8 cellular contexts compared by ENCODE assay signal in the genomic region with DNA sequence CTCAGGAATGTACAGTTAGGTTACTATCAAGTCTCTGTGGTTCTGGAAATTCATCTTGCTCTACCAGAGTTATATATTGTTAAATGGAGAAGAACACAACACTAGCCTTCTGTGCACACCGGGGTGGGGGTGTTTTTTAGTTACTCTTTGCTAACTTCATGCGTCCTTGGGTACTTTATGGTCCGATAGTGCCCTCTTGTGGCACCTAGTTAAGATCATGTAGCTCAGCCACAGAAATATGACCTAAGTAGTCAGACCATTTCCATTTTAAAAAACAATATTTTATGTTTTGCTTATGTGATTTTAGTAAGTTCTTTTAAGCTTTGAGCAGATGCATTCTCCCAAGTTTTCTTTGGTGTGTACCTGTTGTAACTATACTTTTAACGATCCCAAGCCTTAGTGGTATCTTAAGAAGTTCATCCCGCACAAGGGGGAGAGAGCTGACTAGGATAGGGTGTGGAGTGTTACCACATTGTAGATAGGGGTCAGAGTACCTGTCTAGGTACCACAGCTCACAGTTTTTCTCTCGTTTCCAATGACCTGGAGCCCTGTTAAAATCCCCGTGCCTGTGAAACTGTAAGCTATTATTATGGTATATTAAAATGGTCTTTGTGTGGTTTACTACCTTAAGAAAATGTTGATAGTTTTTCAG. TPM values are rescaled to one million over a fixed set of nuclear protein-coding genes. Genes with fewer than 3 reads are reported as not detected.
A peak's percentile ranks its signal among the peaks of the same experiment; 100 is the strongest.
DNase-seq lines count a peak whose midpoint lies in the region; ATAC-seq and TF ChIP-seq lines count a peak whose summit lies in the region.

No MANE protein-coding gene starts in this region.

- no peaks in the 10 kb centered on the region for H3K27me3 ChIP-seq in adrenal gland

- ATAC-seq in left cardiac atrium (peak; percentile 78 to 88), GM21390 (IDR thresholded peaks at IDR 0.05; ENCODE audit: unreplicated experiment) (no peak), GM19328 (IDR thresholded peaks at IDR 0.05; ENCODE audit: unreplicated experiment) (no peak)

- peak; percentile 91 for DNase-seq in GM12865 (ENCODE audit: low read depth)
- peak; percentile 42 to 85 (median 74) for DNase-seq in NCI-H1417 (lab: John Stamatoyannopoulos, UW)
- peak; percentile 70 for DNase-seq in SKM-1 treated with dmso at 0.1 percent for 144 hours (lab: John Stamatoyannopoulos, UW; ENCODE audit: unreplicated experiment)
- DNase-seq in adrenal gland, result peak; percentile 67 to 91 (median 74)
- DNase-seq in left cardiac atrium, result peak; percentile 63
- DNase-seq in retinal pigment epithelial cell (ENCODE audit: low read depth), result peak; percentile 51

- intact Hi-C loops in adrenal gland (cut with DNase I), result loop anchor here (10.0 kb wide), 3 partner anchors 61 to 191 kb away; a partner anchor contains a TSS
- intact Hi-C loops in left cardiac atrium (cut with DNase I), result loop anchor here (2.0 to 10.0 kb wide), 4 partner anchors 61 to 135 kb away; a partner anchor contains a TSS

- TF ChIP-seq CTCF in GM12865 (IDR thresholded peaks at IDR 0.05; ENCODE audit: insufficient read depth, low read depth, low read length, missing control alignments), result peak; percentile 66
- TF ChIP-seq CTCF in adrenal gland (IDR thresholded peaks at IDR 0.05), result peak; percentile 57 to 82 (median 78)
- TF ChIP-seq CTCF in retinal pigment epithelial cell (conservative IDR thresholded peaks at IDR 0.05; ENCODE audit: low read depth, low read length), result peak; percentile 73

- H3K4me3 ChIP-seq in GM12865 (ENCODE audit: low read depth, low read length) (no peak overlapping the region), adrenal gland (no peak overlapping the region), retinal pigment epithelial cell (ENCODE audit: low read length) (no peak overlapping the region)

- peaks cover 0 to 72% of the 10 kb centered on the region in 2 donors for H3K36me3 ChIP-seq in adrenal gland (replicated peaks in 1 of 2)

- H3K27ac ChIP-seq in adrenal gland, result peak overlapping the region in 1 of 5 donors; percentile 32

- peaks cover 6 to 40% of the 10 kb centered on the region in 2 donors for H3K4me1 ChIP-seq in adrenal gland (replicated peaks in 1 of 2)

- no peak for TF ChIP-seq POLR2A in adrenal gland (IDR thresholded peaks at IDR 0.05)

- 37 to 40% (median 38%) methylated on average over 7 of the region's 7 CpGs for WGBS in adrenal gland, 4 donors

- H3K9me3 ChIP-seq in adrenal gland (replicated peaks in 1 of 3), result no peaks in the 10 kb centered on the region

RNA-seq across cellular contexts. Expression of a gene that starts 20.6 kb away (rescaled TPM):
- total RNA-seq in adrenal gland (1 to 10 TPM in 5 of 8 donors, under 1 TPM in 3; 0.69 to 3.0 (median 1.7) TPM), left cardiac atrium (1 to 10 TPM; 2.5 to 3.0 TPM)
- polyA plus RNA-seq in adrenal gland, result 10 to 100 TPM in 1 of 3 donors, 1 to 10 TPM in 1, under 1 TPM in 1; 0.73 to 18.4 (median 1.8) TPM

RNA-seq across cellular contexts. Expression of a gene that starts 37.9 kb away (rescaled TPM):
- total RNA-seq in adrenal gland (100 to 1,000 TPM in 3 of 8 donors, 10 to 100 TPM in 5; 17.6 to 185 (median 71.5) TPM), left cardiac atrium (10 to 100 TPM; 15.6 to 16.7 TPM)
- polyA plus RNA-seq in adrenal gland, result 100 to 1,000 TPM in 1 of 3 donors, 10 to 100 TPM in 1, not detected in 1; 59.5 to 105 TPM

Comparison
In these comparisons a context has a peak if more than half of its experiments do, and no peak if none do; other contexts are left out.
1. ATAC-seq: peak in left cardiac atrium (2 of 2); none in GM21390 (single experiment) and GM19328 (single experiment).
2. Peak in every context shown above with its lines, with median percentiles within 50 percentile points of each other: DNase-seq and CTCF ChIP-seq.